Comparison of ENCODE assay signal across 1 cellular context in genomic region chr4:3557676-3558513, GRCh38.
A peak's percentile ranks its signal among the peaks of the same experiment; 100 is the strongest.
TF ChIP-seq lines count a peak whose summit lies in the region.

No MANE protein-coding gene starts in this region.

TF ChIP-seq in HepG2, 621 proteins besides CTCF, POLR2A, EP300 and RAD21 (continued from another document):
- 0 out of 2 replicates have a peak, but pooled peaks have one; percentile 44 for TF ChIP-seq KLF12 (CRISPR knock-in tag; IDR thresholded peaks at IDR 0.05; ENCODE audit: borderline replicate concordance)
- peak; percentile 93 for TF ChIP-seq ETV5 (CRISPR knock-in tag; IDR thresholded peaks at IDR 0.05; ENCODE audit: borderline replicate concordance)
- TF ChIP-seq NR2F6 (IDR thresholded peaks at IDR 0.05), result peak; percentile 77
- peak; percentile 94 for TF ChIP-seq NR2F6 (CRISPR knock-in tag; IDR thresholded peaks at IDR 0.05)
- peak; percentile 83; the same call in 1 of the 2 replicates for TF ChIP-seq HMG20A (CRISPR knock-in tag; IDR thresholded peaks at IDR 0.05; ENCODE audit: borderline replicate concordance)
- 0 out of 2 replicates have a peak, but pooled peaks have one; percentile 30 for TF ChIP-seq HOXD1 (CRISPR knock-in tag; IDR thresholded peaks at IDR 0.05)
- peak; percentile 85 for TF ChIP-seq HDAC2 (CRISPR knock-in tag; IDR thresholded peaks at IDR 0.05)
- 0 out of 2 replicates have a peak, but pooled peaks have one; percentile 25 for TF ChIP-seq MXD1 (CRISPR knock-in tag; IDR thresholded peaks at IDR 0.05)
- peak; percentile 43 to 55; a peak in 2 of 4 replicates for TF ChIP-seq NR2F1 (CRISPR knock-in tag; IDR thresholded peaks at IDR 0.05)
- TF ChIP-seq HOXA3 (CRISPR knock-in tag; IDR thresholded peaks at IDR 0.05), result peak; percentile 87
- peak; percentile 21; the same call in 1 of the 2 replicates for TF ChIP-seq NFKB2 (CRISPR knock-in tag; IDR thresholded peaks at IDR 0.05; ENCODE audit: borderline replicate concordance)
- TF ChIP-seq GFI1 (CRISPR knock-in tag; IDR thresholded peaks at IDR 0.05; ENCODE audit: borderline replicate concordance), result peak; percentile 64; the same call in 1 of the 2 replicates
- peak; percentile 48; the same call in 1 of the 2 replicates for TF ChIP-seq ZNF629 (CRISPR knock-in tag; conservative IDR thresholded peaks at IDR 0.05)
- 0 out of 2 replicates have a peak, but pooled peaks have one; percentile 40 for TF ChIP-seq SP5 (CRISPR knock-in tag; IDR thresholded peaks at IDR 0.05; ENCODE audit: borderline replicate concordance, low read depth)
- peak; percentile 72 for TF ChIP-seq ZBTB43 (CRISPR knock-in tag; conservative IDR thresholded peaks at IDR 0.05)
- 0 out of 2 replicates have a peak, but pooled peaks have one; percentile 53 for TF ChIP-seq ZSCAN20 (CRISPR knock-in tag; IDR thresholded peaks at IDR 0.05; ENCODE audit: borderline replicate concordance)
- TF ChIP-seq ZBTB21 (CRISPR knock-in tag; IDR thresholded peaks at IDR 0.05), result peak; percentile 61; the same call in 1 of the 2 replicates
- peak; percentile 76 for TF ChIP-seq ARID5B (CRISPR knock-in tag; IDR thresholded peaks at IDR 0.05)
- TF ChIP-seq RXRA (CRISPR knock-in tag; IDR thresholded peaks at IDR 0.05), result peak; percentile 88
